Comparison of ENCODE assay signal across 9 cellular contexts in genomic region chr1:177209357-177209756, GRCh38. TPM values are rescaled to one million over a fixed set of nuclear protein-coding genes. Genes with fewer than 3 reads are reported as not detected.
DNase-seq lines count a peak whose midpoint lies in the region; ATAC-seq and TF ChIP-seq lines count a peak whose summit lies in the region.
"Had no signal": no experiment of that assay in that cellular context is flagged by ENCODE, and none has a peak within 500 bp of the region (broad histone marks: within the 10 kb centered on the region; RNA-seq: fewer than 3 reads in every experiment).

No MANE protein-coding gene starts in this region.

- H2BK120ac ChIP-seq in trophoblast cell (ENCODE audit: insufficient read depth, low read length, poor library complexity) = no peak overlapping the region

- H3K4me2 ChIP-seq in mammary epithelial cell (ENCODE audit: insufficient read depth, low read depth, low read length) (peak overlapping the region; percentile 32), trophoblast cell (ENCODE audit: low read length) (no peak overlapping the region)

- H2AK5ac ChIP-seq in trophoblast cell (ENCODE audit: low read length) = no peak overlapping the region

- no peak overlapping the region for H4K8ac ChIP-seq in trophoblast cell (ENCODE audit: low read depth, low read length)

- H4K91ac ChIP-seq in trophoblast cell (ENCODE audit: low read depth, low read length) = no peak overlapping the region

- H3K4me3 ChIP-seq in AG10803 (ENCODE audit: low read length) (no peak overlapping the region), mammary epithelial cell (replicated peaks in 1 of 3; ENCODE audit: insufficient read depth in 1 of 3, low read depth in 2 of 3, low read length in 3 of 3) (no peak overlapping the region), left lung (no peak overlapping the region), trophoblast cell (ENCODE audit: low read depth, low read length) (no peak overlapping the region)

- H3K4me1 ChIP-seq in mammary epithelial cell (ENCODE audit: insufficient read depth, low read length) (peaks cover 17% of the 10 kb centered on the region), left lung (peaks cover 0 to 4% of the 10 kb centered on the region in 2 donors), trophoblast cell (ENCODE audit: control insufficient read depth in 1 of 2, insufficient read depth in 2 of 2, low read length in 2 of 2) (no peaks in the 10 kb centered on the region)

- 6% methylated on average over 3 of the region's 3 CpGs for WGBS in mammary epithelial cell (ENCODE audit: low coverage, missing lambda C conversion rate)
- no CpG with 5 or more reads among the region's 3 CpGs for WGBS in trophoblast cell (ENCODE audit: extremely low coverage, insufficient coverage, insufficient read length)

- H4K12ac ChIP-seq in trophoblast cell (ENCODE audit: low read depth, low read length) = no peak overlapping the region

- no peak overlapping the region for H3K14ac ChIP-seq in trophoblast cell (ENCODE audit: low read length)

- in situ Hi-C loops in mammary epithelial cell (cut with MboI; ENCODE audit: low sequenced_read_pairs in 2 of 2) = no loop called here

- no peak overlapping the region for H3K9ac ChIP-seq in mammary epithelial cell (ENCODE audit: insufficient read depth, low read length)
- no peak overlapping the region for H3K9ac ChIP-seq in trophoblast cell (ENCODE audit: low read length)

- H3K79me1 ChIP-seq in trophoblast cell (ENCODE audit: low read length) = no peaks in the 10 kb centered on the region

- H3K23ac ChIP-seq in trophoblast cell (ENCODE audit: low read length) = no peak overlapping the region

- H3K79me2 ChIP-seq in mammary epithelial cell (ENCODE audit: insufficient read depth, low read length) (no peaks in the 10 kb centered on the region), trophoblast cell (ENCODE audit: control insufficient read depth, insufficient read depth, low read length, poor library complexity) (no peaks in the 10 kb centered on the region)

- dilution Hi-C loops in mammary epithelial cell (cut with HindIII; ENCODE audit: low sequenced_read_pairs) = no loop called here

- H3K9me3 ChIP-seq in mammary epithelial cell (replicated peaks; ENCODE audit: insufficient read depth, low read length) = no peaks in the 10 kb centered on the region
- no peaks in the 10 kb centered on the region for H3K9me3 ChIP-seq in left lung
- no peaks in the 10 kb centered on the region for H3K9me3 ChIP-seq in trophoblast cell (ENCODE audit: insufficient read depth, low read depth, low read length)

- no peak overlapping the region for H3K4ac ChIP-seq in trophoblast cell (ENCODE audit: low read depth, low read length)

- CTCF ChIA-PET in mammary epithelial cell (lab: Charles Lee; ENCODE audit: low non-redundant PET) = interaction anchor here (0.6 kb wide), 1 partner anchor 99 kb away, joined by 4 read pairs; no protein-coding TSS in a partner anchor

- intact Hi-C loops in mammary epithelial cell (cut with micrococcal nuclease) (no loop called here), left lung (cut with DNase I) (no loop called here)

- no peak overlapping the region for H3K18ac ChIP-seq in trophoblast cell (ENCODE audit: low read length)

- TF ChIP-seq CTCF in AG10803 (conservative IDR thresholded peaks at IDR 0.05; ENCODE audit: low read length) (no peak), mammary epithelial cell (conservative IDR thresholded peaks at IDR 0.05 in 1 of 2, IDR thresholded peaks at IDR 0.05 in 1 of 2; ENCODE audit: extremely low read depth in 1 of 2, insufficient read depth in 1 of 2, low read depth in 1 of 2, low read length in 2 of 2) (no peak), left lung (IDR thresholded peaks at IDR 0.05) (no peak)

- no peaks in the 10 kb centered on the region for H3K36me3 ChIP-seq in mammary epithelial cell (ENCODE audit: insufficient read depth, low read length)
- H3K36me3 ChIP-seq in left lung = no peaks in the 10 kb centered on the region
- no peaks in the 10 kb centered on the region for H3K36me3 ChIP-seq in trophoblast cell (ENCODE audit: control insufficient read depth in 1 of 2, insufficient read depth in 2 of 2, low read length in 2 of 2)

- peak; percentile 92 for ATAC-seq in left lung
- ATAC-seq in HG03045 (IDR thresholded peaks at IDR 0.05; ENCODE audit: unreplicated experiment) = no peak
- ATAC-seq in GM21737 (IDR thresholded peaks at IDR 0.05; ENCODE audit: unreplicated experiment) = no peak

- no peak overlapping the region for H2BK5ac ChIP-seq in trophoblast cell (ENCODE audit: low read depth, low read length, poor library complexity)

- H3K27ac ChIP-seq in mammary epithelial cell (ENCODE audit: insufficient read depth, low read depth, low read length) (peak overlapping the region; percentile 6), left lung (no peak overlapping the region), trophoblast cell (ENCODE audit: low read depth, low read length) (no peak overlapping the region)

- no TSS peak for BruUV-seq in mammary epithelial cell (replicated peaks; lab: Mats Ljungman, UMichigan)

- peak; percentile 100 for DNase-seq in AG10803 (ENCODE audit: low read depth)
- DNase-seq in NCI-H2081 (lab: John Stamatoyannopoulos, UW) = peak; percentile 42 to 79
- DNase-seq in mammary epithelial cell = peak; percentile 99
- DNase-seq in left lung = peak in 1 of 2 donors; percentile 71
- DNase-seq in trophoblast cell = no peak
- no peak for DNase-seq in activated CD4-positive, alpha-beta T cell treated with anti-CD3 and anti-CD28 coated beads, Interleukin-2, amount 50 U/mL, for 48 hours

- H2AFZ ChIP-seq in mammary epithelial cell (ENCODE audit: low read depth, low read length) (no peak overlapping the region), trophoblast cell (ENCODE audit: insufficient read depth, low read length, poor library complexity) (no peak overlapping the region)

- no peaks in the 10 kb centered on the region for H4K20me1 ChIP-seq in mammary epithelial cell (ENCODE audit: insufficient read depth, low read length)

- H3K27me3 ChIP-seq in mammary epithelial cell (ENCODE audit: insufficient read depth, low read length) (no peaks in the 10 kb centered on the region), left lung (no peaks in the 10 kb centered on the region), trophoblast cell (ENCODE audit: insufficient read depth, low read length) (no peaks in the 10 kb centered on the region)

- H2BK12ac ChIP-seq in trophoblast cell (ENCODE audit: low read length) = no peak overlapping the region

RNA-seq across cellular contexts. Expression of gene BRINP2, which starts 38.6 kb away (rescaled TPM):
- total RNA-seq in mammary epithelial cell = not detected
- polyA plus RNA-seq in mammary epithelial cell = 0.07 TPM
- not detected for polyA minus RNA-seq in mammary epithelial cell
- total RNA-seq in left lung = under 1 TPM in 1 of 2 donors, not detected in 1; 0.08 TPM
- polyA plus RNA-seq in trophoblast cell (2013) = 0.06 and 0.07 TPM in 2 replicates
- total RNA-seq: T-helper 2 cell treated with Interferon-gamma antibody and Interleukin-4, amounts not matched to agents 100 ng/mL and 5 ng/mL, for 36 hours had no signal

RNA-seq across cellular contexts. Expression of gene ASTN1, which starts 44.8 kb away (rescaled TPM):
- total RNA-seq in mammary epithelial cell = under 1 TPM; 0.14 to 0.33 TPM
- polyA plus RNA-seq in mammary epithelial cell = 0.15 TPM
- not detected for polyA minus RNA-seq in mammary epithelial cell
- under 1 TPM; 0.10 to 0.29 TPM for total RNA-seq in left lung
- polyA plus RNA-seq in trophoblast cell (2013) = 0.05 and 0.08 TPM in 2 replicates
- total RNA-seq: T-helper 2 cell treated with Interferon-gamma antibody and Interleukin-4, amounts not matched to agents 100 ng/mL and 5 ng/mL, for 36 hours had no signal

Comparison
In these comparisons a context has a peak if more than half of its experiments do, and no peak if none do; other contexts are left out.
1. DNase-seq: peak in AG10803 (single experiment), NCI-H2081 (2 of 2) and mammary epithelial cell (single experiment); none in trophoblast cell (0 of 2) and activated CD4-positive, alpha-beta T cell treated with anti-CD3 and anti-CD28 coated beads, Interleukin-2, amount 50 U/mL, for 48 hours (0 of 2).